In genomic region chr3:101177577-101177976, GRCh38 we compare ENCODE assay signal across 33 cellular contexts.
"Had no signal": no experiment of that assay in that cellular context is flagged by ENCODE, and none has a peak within 500 bp of the region (broad histone marks: within the 10 kb centered on the region; RNA-seq: fewer than 3 reads in every experiment).

No MANE protein-coding gene starts in this region.

- H3K27me3 ChIP-seq: ascending aorta, breast epithelium, cardiac muscle cell, colonic mucosa, gastrocnemius medialis, heart left ventricle had no signal

- H3K27ac ChIP-seq: ascending aorta, breast epithelium, cardiac muscle cell, colonic mucosa, epithelial cell of prostate, gastrocnemius medialis, heart left ventricle, WERI-Rb-1 had no signal

- H3K9me3 ChIP-seq: ascending aorta, breast epithelium, colonic mucosa, gastrocnemius medialis had no signal

- H3K4me3 ChIP-seq: ascending aorta, breast epithelium, cardiac muscle cell, colonic mucosa, gastrocnemius medialis, heart left ventricle had no signal

- H3K27me3 Mint-ChIP-seq: activated CD4-positive, alpha-beta memory T cell treated with anti-CD3 and anti-CD28 coated beads, Interleukin-2, amount 10 ng/mL, durations not matched to agents 7 days and 5 days; activated CD4-positive, alpha-beta T cell treated with anti-CD3 and anti-CD28 coated beads, Interleukin-2, amount 10 ng/mL, durations not matched to agents 7 days and 5 days; brain; T-helper 17 cell had no signal

- DNase-seq: activated B cell treated with CpG ODN at 0.5 μM for 24 hours; activated CD4-positive, alpha-beta memory T cell treated with anti-CD3 and anti-CD28 coated beads, Interleukin-2, amount 10 ng/mL, durations not matched to agents 7 days and 5 days; activated CD4-positive, alpha-beta T cell treated with anti-CD3 and anti-CD28 coated beads, Interleukin-2, amount 10 ng/mL, durations not matched to agents 7 days and 5 days; activated CD4-positive, alpha-beta T cell treated with anti-CD3 and anti-CD28 coated beads, Interleukin-2, amount 50 U/mL, for 4 hours; activated CD8-positive, alpha-beta memory T cell treated with anti-CD3 and anti-CD28 coated beads, Interleukin-2, amount 10 ng/mL, durations not matched to agents 7 days and 5 days; activated CD8-positive, alpha-beta memory T cell treated with anti-CD3 and anti-CD28 coated beads, Interleukin-2, amount 50 U/mL, for 4 hours; activated effector memory CD4-positive, alpha-beta T cell treated with Interleukin-2 at 50 U/mL for 16 hours; activated gamma-delta T cell treated with Interleukin-2 at 50 U/mL for 16 hours; activated naive CD4-positive, alpha-beta T cell treated with anti-CD3 and anti-CD28 coated beads, Interleukin-2, amount 50 U/mL, for 16 hours; activated naive CD4-positive, alpha-beta T cell treated with Interleukin-2 at 50 U/mL for 16 hours; activated T-cell treated with anti-CD3 and anti-CD28 coated beads, Interleukin-2, amount 50 U/mL, for 1 hour; activated T-cell treated with anti-CD3 and anti-CD28 coated beads, Interleukin-2, amount 50 U/mL, for 48 hours; central memory CD4-positive, alpha-beta T cell; cerebellar nuclear complex; colonic mucosa; effector CD8-positive, alpha-beta T cell; foreskin fibroblast; gastrocnemius medialis; glutamatergic neuron; heart left ventricle; T-helper 1 cell; T-helper 17 cell; T1000; WERI-Rb-1 had no signal

- ATAC-seq: activated CD4-positive, CD25-positive, alpha-beta regulatory T cell treated with anti-CD3 and anti-CD28 coated beads, Interleukin-2, amount 50 U/mL, for 24 hours; activated CD8-positive, alpha-beta memory T cell treated with anti-CD3 and anti-CD28 coated beads, Interleukin-2, amount 10 ng/mL, durations not matched to agents 7 days and 5 days; gastrocnemius medialis; heart left ventricle; T-helper 17 cell had no signal

- H3K36me3 Mint-ChIP-seq: activated naive CD8-positive, alpha-beta T cell; brain had no signal

- H3K4me1 ChIP-seq: ascending aorta, breast epithelium, colonic mucosa, gastrocnemius medialis had no signal

- H3K4me1 Mint-ChIP-seq: activated B cell treated with CpG ODN at 0.5 μM for 24 hours; activated CD4-positive, alpha-beta memory T cell treated with anti-CD3 and anti-CD28 coated beads, Interleukin-2, amount 10 ng/mL, durations not matched to agents 7 days and 5 days; activated CD4-positive, alpha-beta T cell treated with anti-CD3 and anti-CD28 coated beads, Interleukin-2, amount 10 ng/mL, durations not matched to agents 7 days and 5 days; activated CD8-positive, alpha-beta memory T cell treated with anti-CD3 and anti-CD28 coated beads, Interleukin-2, amount 10 ng/mL, durations not matched to agents 7 days and 5 days; brain; T-helper 17 cell had no signal

- H3K4me3 Mint-ChIP-seq: activated B cell treated with CpG ODN at 0.5 μM for 24 hours; activated CD4-positive, alpha-beta memory T cell treated with anti-CD3 and anti-CD28 coated beads, Interleukin-2, amount 10 ng/mL, durations not matched to agents 7 days and 5 days; activated CD4-positive, alpha-beta T cell treated with anti-CD3 and anti-CD28 coated beads, Interleukin-2, amount 10 ng/mL, durations not matched to agents 7 days and 5 days; activated CD8-positive, alpha-beta memory T cell treated with anti-CD3 and anti-CD28 coated beads, Interleukin-2, amount 10 ng/mL, durations not matched to agents 7 days and 5 days; activated naive CD8-positive, alpha-beta T cell; activated T-helper 1 cell treated with anti-CD3 and anti-CD28 coated beads, Interleukin-12 subunit alpha, Interleukin-12 subunit beta, Interleukin-2, Interleukin-4 antibody, amounts not matched to agents 30 ng/mL and 10 ng/mL and 1 ng/mL, durations not matched to agents 14 hours and 24 hours and 36 hours; brain; T-helper 17 cell; T-helper 2 cell treated with Interferon-gamma antibody and Interleukin-4, amounts not matched to agents 5 μg/mL and 100 μg/mL, for 36 hours had no signal

- H3K9me3 Mint-ChIP-seq: activated B cell treated with CpG ODN at 0.5 μM for 24 hours; activated CD4-positive, alpha-beta memory T cell treated with anti-CD3 and anti-CD28 coated beads, Interleukin-2, amount 10 ng/mL, durations not matched to agents 7 days and 5 days; activated CD4-positive, alpha-beta T cell treated with anti-CD3 and anti-CD28 coated beads, Interleukin-2, amount 10 ng/mL, durations not matched to agents 7 days and 5 days; brain had no signal

- H3K27ac Mint-ChIP-seq: activated B cell treated with CpG ODN at 0.5 μM for 24 hours; activated CD4-positive, alpha-beta memory T cell treated with anti-CD3 and anti-CD28 coated beads, Interleukin-2, amount 10 ng/mL, durations not matched to agents 7 days and 5 days; activated CD4-positive, alpha-beta T cell treated with anti-CD3 and anti-CD28 coated beads, Interleukin-2, amount 10 ng/mL, durations not matched to agents 7 days and 5 days; activated CD8-positive, alpha-beta memory T cell treated with anti-CD3 and anti-CD28 coated beads, Interleukin-2, amount 10 ng/mL, durations not matched to agents 7 days and 5 days; activated naive CD8-positive, alpha-beta T cell; activated T-helper 1 cell treated with anti-CD3 and anti-CD28 coated beads, Interleukin-12 subunit alpha, Interleukin-12 subunit beta, Interleukin-2, Interleukin-4 antibody, amounts not matched to agents 30 ng/mL and 10 ng/mL and 1 ng/mL, durations not matched to agents 14 hours and 24 hours and 36 hours; brain; T-helper 17 cell; T-helper 2 cell treated with Interferon-gamma antibody and Interleukin-4, amounts not matched to agents 5 μg/mL and 100 μg/mL, for 36 hours had no signal

- H3K36me3 ChIP-seq: ascending aorta, breast epithelium, cardiac muscle cell, colonic mucosa, gastrocnemius medialis, heart left ventricle, WERI-Rb-1 had no signal
